ENCODE assay signal across 9 cellular contexts in genomic region chr3:463793-464192, GRCh38.
DNase-seq lines count a peak whose midpoint lies in the region; ATAC-seq and TF ChIP-seq lines count a peak whose summit lies in the region.
"Had no signal": no experiment of that assay in that cellular context is flagged by ENCODE, and none has a peak within 500 bp of the region (broad histone marks: within the 10 kb centered on the region; RNA-seq: fewer than 3 reads in every experiment).

No MANE protein-coding gene starts in this region.

- H3K27ac ChIP-seq in neural progenitor cell: no peak overlapping the region
- no peak overlapping the region for H3K27ac ChIP-seq in upper lobe of left lung

- intact Hi-C loops in CD14-positive monocyte (cut with micrococcal nuclease): no loop called here

- H3K36me3 Mint-ChIP-seq in neural progenitor cell: no peaks in the 10 kb centered on the region
- H3K36me3 Mint-ChIP-seq in CD14-positive monocyte: no peaks in the 10 kb centered on the region

- H3K27me3 Mint-ChIP-seq in neural progenitor cell (ENCODE audit: insufficient read depth, low read depth) (peaks cover 3% of the 10 kb centered on the region), CD14-positive monocyte (ENCODE audit: low read depth in 3 of 3) (peaks cover 0 to 2% (median 0%) of the 10 kb centered on the region in 3 donors)

- no peaks in the 10 kb centered on the region for H3K36me3 ChIP-seq in neural progenitor cell
- H3K36me3 ChIP-seq in upper lobe of left lung: no peaks in the 10 kb centered on the region

- TF ChIP-seq CTCF in neural progenitor cell (IDR thresholded peaks at IDR 0.05): no peak
- no peak for TF ChIP-seq CTCF in CD14-positive monocyte (IDR thresholded peaks at IDR 0.05)
- no peak for TF ChIP-seq CTCF in upper lobe of left lung (IDR thresholded peaks at IDR 0.05)

- H3K9ac ChIP-seq in neural progenitor cell: no peak overlapping the region

- H3K4me1 Mint-ChIP-seq in neural progenitor cell (peaks cover 38% of the 10 kb centered on the region), CD14-positive monocyte (no peaks in the 10 kb centered on the region)

- no peaks in the 10 kb centered on the region for H3K79me2 ChIP-seq in neural progenitor cell (ENCODE audit: low read depth)

- H4K20me1 ChIP-seq in neural progenitor cell (ENCODE audit: low read depth): no peaks in the 10 kb centered on the region

- H3K4me3 ChIP-seq in neural progenitor cell: no peak overlapping the region
- H3K4me3 ChIP-seq in upper lobe of left lung: no peak overlapping the region

- H3K4me1 ChIP-seq in neural progenitor cell (peaks cover 30% of the 10 kb centered on the region), upper lobe of left lung (no peaks in the 10 kb centered on the region)

- H3K9me3 ChIP-seq in neural progenitor cell (ENCODE audit: low read depth) (no peaks in the 10 kb centered on the region), upper lobe of left lung (no peaks in the 10 kb centered on the region)

- no peaks in the 10 kb centered on the region for H3K27me3 ChIP-seq in neural progenitor cell
- no peaks in the 10 kb centered on the region for H3K27me3 ChIP-seq in upper lobe of left lung

- H3K4me2 ChIP-seq in neural progenitor cell: no peak overlapping the region

- DNase-seq in neural progenitor cell (ENCODE audit: low spot score) (no peak), CD14-positive monocyte (ENCODE audit: low spot score) (no peak), upper lobe of left lung (no peak)
- DNase-seq in activated CD4-positive, alpha-beta T cell treated with anti-CD3 and anti-CD28 coated beads, Interleukin-2, amount 50 U/mL, for 4 hours: no peak
- DNase-seq: Calu3, small intestine had no signal

- peak overlapping the region; percentile 36 for H2AFZ ChIP-seq in neural progenitor cell (replicated peaks)

- ATAC-seq in GM19025 (IDR thresholded peaks at IDR 0.05; ENCODE audit: low read depth, unreplicated experiment) (peak; percentile 98), GM21737 (IDR thresholded peaks at IDR 0.05; ENCODE audit: unreplicated experiment) (peak; percentile 98), HG03159 (IDR thresholded peaks at IDR 0.05; ENCODE audit: unreplicated experiment) (peak; percentile 91), upper lobe of left lung (ENCODE audit: low FRiP score in 2 of 2) (no peak)

- peaks cover 19% of the 10 kb centered on the region for H3F3A ChIP-seq in neural progenitor cell (ENCODE audit: low read depth)

- 69 to 71% methylated on average over 3 of the region's 3 CpGs for WGBS in upper lobe of left lung, 2 donors

- H3K9me3 Mint-ChIP-seq in neural progenitor cell: peaks cover 2% of the 10 kb centered on the region
- H3K9me3 Mint-ChIP-seq in CD14-positive monocyte: peaks cover 0 to 6% (median 1%) of the 10 kb centered on the region in 7 donors

- H3K4me3 Mint-ChIP-seq in neural progenitor cell (no peak overlapping the region), CD14-positive monocyte (no peak overlapping the region)

- H3K27ac Mint-ChIP-seq in neural progenitor cell (peak overlapping the region; percentile 34), CD14-positive monocyte (no peak overlapping the region)

- TF ChIP-seq EP300 in upper lobe of left lung (IDR thresholded peaks at IDR 0.05): no peak

- TF ChIP-seq POLR2A in upper lobe of left lung (IDR thresholded peaks at IDR 0.05): no peak

Comparison
In these comparisons a context has a peak if more than half of its experiments do, and no peak if none do; other contexts are left out.
1. ATAC-seq: peak in GM19025 (single experiment), GM21737 (single experiment) and HG03159 (single experiment); none in upper lobe of left lung (0 of 2).